26 cellular contexts compared by ENCODE assay signal in genomic region chr16:29968205-29968604, GRCh38.
"Had no signal": no experiment of that assay in that cellular context is flagged by ENCODE, and none has a peak within 500 bp of the region (broad histone marks: within the 10 kb centered on the region; RNA-seq: fewer than 3 reads in every experiment).

No MANE protein-coding gene starts in this region.

- H3K4me1 Mint-ChIP-seq: endodermal cell had no signal

- H3K4me3 ChIP-seq: colonic mucosa, esophagus muscularis mucosa, gastroesophageal sphincter, heart left ventricle, hepatocyte, left lung, lower lobe of right lung, mucosa of descending colon had no signal

- DNase-seq: colonic mucosa; cortex of kidney; effector CD8-positive, alpha-beta T cell; effector memory CD8-positive, alpha-beta T cell; endodermal cell; foreskin keratinocyte; heart left ventricle; hypothalamus; left cardiac atrium; left lung; left ventricle myocardium superior; lower lobe of right lung; mesenchymal stem cell; mucosa of descending colon; naive B cell; naive thymus-derived CD8-positive, alpha-beta T cell had no signal

- H3K27ac Mint-ChIP-seq: dendritic cell treated with granulocyte-macrophage colony-stimulating factor and Interleukin-4, amounts not matched to agents 40 ng/mL and 50 ng/mL, for 4 days; effector memory CD8-positive, alpha-beta T cell; endodermal cell; mesothelial cell of epicardium had no signal

- H3K27me3 Mint-ChIP-seq: dendritic cell treated with granulocyte-macrophage colony-stimulating factor and Interleukin-4, amounts not matched to agents 40 ng/mL and 50 ng/mL, for 4 days; effector memory CD8-positive, alpha-beta T cell; naive B cell; naive thymus-derived CD8-positive, alpha-beta T cell had no signal

- H3K9me3 ChIP-seq: colonic mucosa, esophagus muscularis mucosa, gastroesophageal sphincter, heart left ventricle, left lung, lower lobe of right lung, mucosa of descending colon had no signal

- H3K27me3 ChIP-seq: colonic mucosa, esophagus muscularis mucosa, foreskin keratinocyte, gastroesophageal sphincter, heart left ventricle, hepatocyte, left lung had no signal

- H3K9me3 Mint-ChIP-seq: dendritic cell treated with granulocyte-macrophage colony-stimulating factor and Interleukin-4, amounts not matched to agents 40 ng/mL and 50 ng/mL, for 4 days; effector memory CD8-positive, alpha-beta T cell; naive B cell; naive thymus-derived CD8-positive, alpha-beta T cell had no signal

- H3K4me3 Mint-ChIP-seq: dendritic cell treated with granulocyte-macrophage colony-stimulating factor and Interleukin-4, amounts not matched to agents 40 ng/mL and 50 ng/mL, for 4 days; effector memory CD8-positive, alpha-beta T cell; endodermal cell; mesothelial cell of epicardium; naive thymus-derived CD8-positive, alpha-beta T cell had no signal

- FAIRE-seq: endometrium, endothelial cell of umbilical vein, frontal cortex, islet of Langerhans, keratinocyte had no signal

- H2AFZ ChIP-seq: hepatocyte had no signal

- H3K4me1 ChIP-seq: foreskin keratinocyte had no signal

- ATAC-seq: effector memory CD8-positive, alpha-beta T cell; foreskin keratinocyte; gastroesophageal sphincter; heart left ventricle; left cardiac atrium; left lung; left ventricle myocardium superior; lower lobe of right lung; mucosa of descending colon; naive thymus-derived CD8-positive, alpha-beta T cell had no signal

- H3K27ac ChIP-seq: colonic mucosa, esophagus muscularis mucosa, foreskin keratinocyte, gastroesophageal sphincter, heart left ventricle, hepatocyte, left lung, lower lobe of right lung had no signal

- H3K4me2 ChIP-seq: hepatocyte had no signal
